2 cellular contexts compared by ENCODE assay signal in the genomic region with DNA sequence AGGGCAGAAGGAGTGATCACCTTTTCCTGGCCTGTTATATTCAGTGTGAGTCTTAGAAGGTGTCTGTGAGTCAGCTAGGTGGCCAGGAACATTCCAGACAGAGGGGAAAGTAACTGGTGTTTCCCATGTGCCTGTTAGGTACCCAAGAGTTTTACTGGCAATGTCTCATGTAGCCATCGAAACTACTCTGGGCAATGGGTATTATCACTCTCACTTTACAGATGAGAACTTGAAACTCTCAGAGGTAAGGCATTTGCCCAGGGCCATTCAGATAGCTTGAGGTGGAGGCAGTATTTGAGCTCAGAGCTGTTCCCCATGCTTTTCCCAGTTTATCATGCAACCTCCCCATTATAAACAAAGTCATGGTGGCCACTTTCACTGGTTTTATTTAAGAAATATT.
TF ChIP-seq lines count a peak whose summit lies in the region.

No MANE protein-coding gene starts in this region.

TF ChIP-seq in A549, 52 proteins besides CTCF, POLR2A, EP300 and RAD21:
- TF ChIP-seq KDM1A (IDR thresholded peaks at IDR 0.05; ENCODE audit: low read depth), result no peak
- TF ChIP-seq ATOH8 (CRISPR knock-in tag; IDR thresholded peaks at IDR 0.05; ENCODE audit: low read depth), result no peak
- TF ChIP-seq CHD2 (IDR thresholded peaks at IDR 0.05; ENCODE audit: low read length, partially characterized antibody), result no peak
- TF ChIP-seq NR3C1 (IDR thresholded peaks at IDR 0.05), result no peak
- no peak for TF ChIP-seq MYC (IDR thresholded peaks at IDR 0.05; ENCODE audit: borderline replicate concordance, low read length)
- no peak for TF ChIP-seq FOSL2 (IDR thresholded peaks at IDR 0.05)
- no peak for TF ChIP-seq FOSL2 (CRISPR knock-in tag; IDR thresholded peaks at IDR 0.05)
- TF ChIP-seq, protein P1, sequence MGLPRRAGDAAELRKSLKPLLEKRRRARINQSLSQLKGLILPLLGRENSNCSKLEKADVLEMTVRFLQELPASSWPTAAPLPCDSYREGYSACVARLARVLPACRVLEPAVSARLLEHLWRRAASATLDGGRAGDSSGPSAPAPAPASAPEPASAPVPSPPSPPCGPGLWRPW (IDR thresholded peaks at IDR 0.05), result no peak
- no peak for TF ChIP-seq MAFK (IDR thresholded peaks at IDR 0.05; ENCODE audit: partially characterized antibody)
- TF ChIP-seq, protein P2, sequence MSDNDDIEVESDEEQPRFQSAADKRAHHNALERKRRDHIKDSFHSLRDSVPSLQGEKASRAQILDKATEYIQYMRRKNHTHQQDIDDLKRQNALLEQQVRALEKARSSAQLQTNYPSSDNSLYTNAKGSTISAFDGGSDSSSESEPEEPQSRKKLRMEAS (IDR thresholded peaks at IDR 0.05), result no peak
- TF ChIP-seq HEYL (CRISPR knock-in tag; IDR thresholded peaks at IDR 0.05), result no peak
- TF ChIP-seq EHMT2 (IDR thresholded peaks at IDR 0.05; ENCODE audit: low read depth), result no peak
- no peak for TF ChIP-seq TFCP2L1 (CRISPR knock-in tag; IDR thresholded peaks at IDR 0.05)
- no peak for TF ChIP-seq JUN (IDR thresholded peaks at IDR 0.05)
- no peak for TF ChIP-seq HMGXB4 (CRISPR knock-in tag; IDR thresholded peaks at IDR 0.05; ENCODE audit: borderline replicate concordance)
- TF ChIP-seq ESRRA (IDR thresholded peaks at IDR 0.05; ENCODE audit: borderline replicate concordance, low read length), result no peak
- TF ChIP-seq REST (IDR thresholded peaks at IDR 0.05), result no peak
- no peak for TF ChIP-seq CBX8 (IDR thresholded peaks at IDR 0.05)
- TF ChIP-seq, protein P3, sequence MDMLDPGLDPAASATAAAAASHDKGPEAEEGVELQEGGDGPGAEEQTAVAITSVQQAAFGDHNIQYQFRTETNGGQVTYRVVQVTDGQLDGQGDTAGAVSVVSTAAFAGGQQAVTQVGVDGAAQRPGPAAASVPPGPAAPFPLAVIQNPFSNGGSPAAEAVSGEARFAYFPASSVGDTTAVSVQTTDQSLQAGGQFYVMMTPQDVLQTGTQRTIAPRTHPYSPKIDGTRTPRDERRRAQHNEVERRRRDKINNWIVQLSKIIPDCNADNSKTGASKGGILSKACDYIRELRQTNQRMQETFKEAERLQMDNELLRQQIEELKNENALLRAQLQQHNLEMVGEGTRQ (IDR thresholded peaks at IDR 0.05), result no peak
- no peak for TF ChIP-seq RARB (CRISPR knock-in tag; IDR thresholded peaks at IDR 0.05)
TF ChIP-seq in A549: peak in this region for 0.

TF ChIP-seq in H1, 55 proteins besides CTCF, POLR2A, EP300 and RAD21:
- TF ChIP-seq TBP (IDR thresholded peaks at IDR 0.05; ENCODE audit: low read depth, low read length), result no peak
- TF ChIP-seq NANOG (IDR thresholded peaks at IDR 0.05; ENCODE audit: insufficient read depth, low read depth, low read length, poor library complexity, severe bottlenecking), result no peak
- TF ChIP-seq CTBP2 (IDR thresholded peaks at IDR 0.05; ENCODE audit: borderline replicate concordance, insufficient read depth, insufficient read length, low read length), result no peak
- TF ChIP-seq KDM5A (IDR thresholded peaks at IDR 0.05; ENCODE audit: low read length), result no peak
- no peak for TF ChIP-seq YY1 (IDR thresholded peaks at IDR 0.05; ENCODE audit: low read depth, low read length)
- TF ChIP-seq NRF1 (IDR thresholded peaks at IDR 0.05; ENCODE audit: low read depth, low read length), result no peak
- TF ChIP-seq CHD2 (IDR thresholded peaks at IDR 0.05; ENCODE audit: low read length), result no peak
- no peak for TF ChIP-seq BCL11A (IDR thresholded peaks at IDR 0.05; ENCODE audit: low read depth in 2 of 2, low read length in 2 of 2)
- TF ChIP-seq GABPA (IDR thresholded peaks at IDR 0.05; ENCODE audit: borderline replicate concordance, insufficient read depth, low read length), result no peak
- no peak for TF ChIP-seq RBBP5 (IDR thresholded peaks at IDR 0.05; ENCODE audit: borderline replicate concordance, low read depth, low read length)
- no peak for TF ChIP-seq POU5F1 (IDR thresholded peaks at IDR 0.05; ENCODE audit: low read depth, low read length)
- no peak for TF ChIP-seq TAF1 (IDR thresholded peaks at IDR 0.05; ENCODE audit: low read depth, low read length)
- no peak for TF ChIP-seq CBX5 (IDR thresholded peaks at IDR 0.05; ENCODE audit: low read depth, low read length)
- no peak for TF ChIP-seq TAF7 (optimal IDR thresholded peaks at IDR 0.05; ENCODE audit: borderline replicate concordance, low read depth, low read length)
- no peak for TF ChIP-seq MAFK (IDR thresholded peaks at IDR 0.05; ENCODE audit: low read depth, low read length)
- no peak for TF ChIP-seq PHF8 (conservative IDR thresholded peaks at IDR 0.05; ENCODE audit: low read depth, low read length)
- TF ChIP-seq FOSL1 (IDR thresholded peaks at IDR 0.05; ENCODE audit: insufficient read depth, low read depth, low read length), result no peak
- TF ChIP-seq SIX5 (IDR thresholded peaks at IDR 0.05; ENCODE audit: low read depth, low read length), result no peak
- no peak for TF ChIP-seq SP1 (IDR thresholded peaks at IDR 0.05; ENCODE audit: low read depth, low read length)
- no peak for TF ChIP-seq ZNF274 (IDR thresholded peaks at IDR 0.05; ENCODE audit: borderline replicate concordance, extremely low read depth, low read length)
TF ChIP-seq in H1: peak in this region for 0.
